ENCODE assay signal across 35 cellular contexts in genomic region chr13:67971291-67971690, GRCh38.
"Had no signal": no experiment of that assay in that cellular context is flagged by ENCODE, and none has a peak within 500 bp of the region (broad histone marks: within the 10 kb centered on the region; RNA-seq: fewer than 3 reads in every experiment).

No MANE protein-coding gene starts in this region.

- H3K4me1 ChIP-seq: heart right ventricle, lower lobe of right lung, prostate gland, uterus had no signal

- H3K36me3 ChIP-seq: heart right ventricle, lower lobe of right lung, ovary, prostate gland, uterus had no signal

- H3K27me3 Mint-ChIP-seq: activated CD4-positive, alpha-beta T cell treated with anti-CD3 and anti-CD28 coated beads, Interleukin-2, amount 10 ng/mL, durations not matched to agents 7 days and 5 days; activated CD8-positive, alpha-beta memory T cell treated with anti-CD3 and anti-CD28 coated beads, Interleukin-2, amount 10 ng/mL, durations not matched to agents 7 days and 5 days; activated naive CD4-positive, alpha-beta T cell treated with anti-CD3 and anti-CD28 coated beads, Interleukin-2, amount 50 U/mL, for 24 hours; activated naive CD8-positive, alpha-beta T cell treated with anti-CD3 and anti-CD28 coated beads, Interleukin-2, amount 50 U/mL, for 24 hours; central memory CD8-positive, alpha-beta T cell; dendritic cell treated with granulocyte-macrophage colony-stimulating factor and Interleukin-4, amounts not matched to agents 40 ng/mL and 50 ng/mL, for 4 days; stimulated activated memory B cell treated with anti-CD40 and anti-IgM and Interleukin-4, amounts not matched to agents 10 μg/mL and 1 μg/mL and 100 μg/mL, for 72 hours; stimulated activated naive CD8-positive, alpha-beta T cell treated with anti-CD3 and anti-CD28 coated beads, Interleukin-15, amount 100 ng/mL, for 72 hours; T-helper 17 cell; type B pancreatic cell had no signal

- DNase-seq: activated CD4-positive, alpha-beta T cell treated with anti-CD3 and anti-CD28 coated beads for 1 hour; activated CD4-positive, alpha-beta T cell treated with anti-CD3 and anti-CD28 coated beads, Interleukin-2, amount 10 ng/mL, durations not matched to agents 7 days and 5 days; activated CD8-positive, alpha-beta memory T cell treated with anti-CD3 and anti-CD28 coated beads, Interleukin-2, amount 10 ng/mL, durations not matched to agents 7 days and 5 days; activated CD8-positive, alpha-beta T cell treated with anti-CD3 and anti-CD28 coated beads, Interleukin-2, amount 10 ng/mL, durations not matched to agents 7 days and 5 days; activated naive CD8-positive, alpha-beta T cell treated with anti-CD3 and anti-CD28 coated beads, Interleukin-2, amount 50 U/mL, for 24 hours; activated T-cell treated with anti-CD3 and anti-CD28 coated beads, Interleukin-2, amount 50 U/mL, for 48 hours; amygdala; endodermal cell; foreskin fibroblast; heart right ventricle; kidney glomerular epithelial cell; lower lobe of right lung; mesenchymal stem cell; ovary; retina; stimulated activated CD4-positive, alpha-beta T cell treated with anti-CD3 and anti-CD28 coated beads, Interleukin-1b, Interleukin-23, amount 100 ng/mL, for 48 hours; stimulated activated CD4-positive, alpha-beta T cell treated with anti-CD3 and anti-CD28 coated beads, Interleukin-4, amount 100 ng/mL, for 4 hours; stimulated activated CD8-positive, alpha-beta memory T cell treated with anti-CD3 and anti-CD28 coated beads, Interleukin-4, amount 100 ng/mL, for 48 hours; stimulated activated naive CD8-positive, alpha-beta T cell treated with anti-CD3 and anti-CD28 coated beads, Interleukin-15, amount 100 ng/mL, for 72 hours; substantia nigra; T-helper 17 cell; uterus had no signal

- H3K27ac Mint-ChIP-seq: activated CD4-positive, alpha-beta T cell treated with anti-CD3 and anti-CD28 coated beads, Interleukin-2, amount 10 ng/mL, durations not matched to agents 7 days and 5 days; activated CD8-positive, alpha-beta memory T cell treated with anti-CD3 and anti-CD28 coated beads, Interleukin-2, amount 10 ng/mL, durations not matched to agents 7 days and 5 days; activated CD8-positive, alpha-beta T cell treated with anti-CD3 and anti-CD28 coated beads, Interleukin-2, amount 10 ng/mL, durations not matched to agents 7 days and 5 days; activated naive CD4-positive, alpha-beta T cell treated with anti-CD3 and anti-CD28 coated beads, Interleukin-2, amount 50 U/mL, for 24 hours; activated naive CD8-positive, alpha-beta T cell treated with anti-CD3 and anti-CD28 coated beads, Interleukin-2, amount 50 U/mL, for 24 hours; activated T-helper 2 cell treated with anti-CD3 and anti-CD28 coated beads, Interferon-gamma antibody, Interleukin-2, Interleukin-4, amounts not matched to agents 10 μg/mL and 5 μg/mL and 100 μg/mL, durations not matched to agents 14 hours and 24 hours and 36 hours; dendritic cell treated with granulocyte-macrophage colony-stimulating factor and Interleukin-4, amounts not matched to agents 40 ng/mL and 50 ng/mL, for 4 days; endodermal cell; nephron; stimulated activated memory B cell treated with anti-CD40 and anti-IgM and Interleukin-4, amounts not matched to agents 10 μg/mL and 1 μg/mL and 100 μg/mL, for 72 hours; stimulated activated naive CD8-positive, alpha-beta T cell treated with anti-CD3 and anti-CD28 coated beads, Interleukin-15, amount 100 ng/mL, for 72 hours; T-helper 17 cell; type B pancreatic cell; WTC11 had no signal

- H3K4me3 Mint-ChIP-seq: activated CD4-positive, alpha-beta T cell treated with anti-CD3 and anti-CD28 coated beads, Interleukin-2, amount 10 ng/mL, durations not matched to agents 7 days and 5 days; activated CD8-positive, alpha-beta memory T cell treated with anti-CD3 and anti-CD28 coated beads, Interleukin-2, amount 10 ng/mL, durations not matched to agents 7 days and 5 days; activated CD8-positive, alpha-beta T cell treated with anti-CD3 and anti-CD28 coated beads, Interleukin-2, amount 10 ng/mL, durations not matched to agents 7 days and 5 days; activated naive CD4-positive, alpha-beta T cell treated with anti-CD3 and anti-CD28 coated beads, Interleukin-2, amount 50 U/mL, for 24 hours; activated naive CD8-positive, alpha-beta T cell treated with anti-CD3 and anti-CD28 coated beads, Interleukin-2, amount 50 U/mL, for 24 hours; central memory CD8-positive, alpha-beta T cell; dendritic cell treated with granulocyte-macrophage colony-stimulating factor and Interleukin-4, amounts not matched to agents 40 ng/mL and 50 ng/mL, for 4 days; endodermal cell; nephron; stimulated activated memory B cell treated with anti-CD40 and anti-IgM and Interleukin-4, amounts not matched to agents 10 μg/mL and 1 μg/mL and 100 μg/mL, for 72 hours; stimulated activated naive CD8-positive, alpha-beta T cell treated with anti-CD3 and anti-CD28 coated beads, Interleukin-15, amount 100 ng/mL, for 72 hours; T-helper 17 cell; type B pancreatic cell; WTC11 had no signal

- ATAC-seq: activated CD8-positive, alpha-beta memory T cell treated with anti-CD3 and anti-CD28 coated beads, Interleukin-2, amount 10 ng/mL, durations not matched to agents 7 days and 5 days; activated CD8-positive, alpha-beta T cell treated with anti-CD3 and anti-CD28 coated beads, Interleukin-2, amount 10 ng/mL, durations not matched to agents 7 days and 5 days; activated naive CD8-positive, alpha-beta T cell treated with anti-CD3 and anti-CD28 coated beads, Interleukin-2, amount 50 U/mL, for 24 hours; esophagus mucosa; heart right ventricle; left lobe of liver; lower lobe of right lung; sciatic nerve; stimulated activated memory B cell treated with anti-CD40 and anti-IgM and Interleukin-4, amounts not matched to agents 10 μg/mL and 1 μg/mL and 100 μg/mL, for 72 hours; stimulated activated naive CD8-positive, alpha-beta T cell treated with anti-CD3 and anti-CD28 coated beads, Interleukin-15, amount 100 ng/mL, for 72 hours; T-helper 17 cell; WTC11 had no signal

- H3K27me3 ChIP-seq: heart right ventricle, ovary, uterus had no signal

- H3K4me3 ChIP-seq: heart right ventricle, lower lobe of right lung, ovary, prostate gland, skin epidermis, uterus had no signal

- H3K36me3 Mint-ChIP-seq: activated CD8-positive, alpha-beta memory T cell treated with anti-CD3 and anti-CD28 coated beads, Interleukin-2, amount 10 ng/mL, durations not matched to agents 7 days and 5 days; activated naive CD4-positive, alpha-beta T cell treated with anti-CD3 and anti-CD28 coated beads, Interleukin-2, amount 50 U/mL, for 24 hours; stimulated activated memory B cell treated with anti-CD40 and anti-IgM and Interleukin-4, amounts not matched to agents 10 μg/mL and 1 μg/mL and 100 μg/mL, for 72 hours; type B pancreatic cell; WTC11 had no signal

- H3K27ac ChIP-seq: heart right ventricle, lower lobe of right lung, ovary, prostate gland, skin epidermis, uterus had no signal

- H3K9me3 Mint-ChIP-seq: activated naive CD4-positive, alpha-beta T cell treated with anti-CD3 and anti-CD28 coated beads, Interleukin-2, amount 50 U/mL, for 24 hours; endodermal cell; nephron; stimulated activated memory B cell treated with anti-CD40 and anti-IgM and Interleukin-4, amounts not matched to agents 10 μg/mL and 1 μg/mL and 100 μg/mL, for 72 hours; type B pancreatic cell; WTC11 had no signal

- H3K4me1 Mint-ChIP-seq: activated CD4-positive, alpha-beta T cell treated with anti-CD3 and anti-CD28 coated beads, Interleukin-2, amount 10 ng/mL, durations not matched to agents 7 days and 5 days; activated CD8-positive, alpha-beta memory T cell treated with anti-CD3 and anti-CD28 coated beads, Interleukin-2, amount 10 ng/mL, durations not matched to agents 7 days and 5 days; activated naive CD4-positive, alpha-beta T cell treated with anti-CD3 and anti-CD28 coated beads, Interleukin-2, amount 50 U/mL, for 24 hours; activated naive CD8-positive, alpha-beta T cell treated with anti-CD3 and anti-CD28 coated beads, Interleukin-2, amount 50 U/mL, for 24 hours; central memory CD8-positive, alpha-beta T cell; nephron; stimulated activated memory B cell treated with anti-CD40 and anti-IgM and Interleukin-4, amounts not matched to agents 10 μg/mL and 1 μg/mL and 100 μg/mL, for 72 hours; stimulated activated naive CD8-positive, alpha-beta T cell treated with anti-CD3 and anti-CD28 coated beads, Interleukin-15, amount 100 ng/mL, for 72 hours; T-helper 17 cell had no signal
